Comparison of ENCODE assay signal across 1 cellular context in the genomic region with DNA sequence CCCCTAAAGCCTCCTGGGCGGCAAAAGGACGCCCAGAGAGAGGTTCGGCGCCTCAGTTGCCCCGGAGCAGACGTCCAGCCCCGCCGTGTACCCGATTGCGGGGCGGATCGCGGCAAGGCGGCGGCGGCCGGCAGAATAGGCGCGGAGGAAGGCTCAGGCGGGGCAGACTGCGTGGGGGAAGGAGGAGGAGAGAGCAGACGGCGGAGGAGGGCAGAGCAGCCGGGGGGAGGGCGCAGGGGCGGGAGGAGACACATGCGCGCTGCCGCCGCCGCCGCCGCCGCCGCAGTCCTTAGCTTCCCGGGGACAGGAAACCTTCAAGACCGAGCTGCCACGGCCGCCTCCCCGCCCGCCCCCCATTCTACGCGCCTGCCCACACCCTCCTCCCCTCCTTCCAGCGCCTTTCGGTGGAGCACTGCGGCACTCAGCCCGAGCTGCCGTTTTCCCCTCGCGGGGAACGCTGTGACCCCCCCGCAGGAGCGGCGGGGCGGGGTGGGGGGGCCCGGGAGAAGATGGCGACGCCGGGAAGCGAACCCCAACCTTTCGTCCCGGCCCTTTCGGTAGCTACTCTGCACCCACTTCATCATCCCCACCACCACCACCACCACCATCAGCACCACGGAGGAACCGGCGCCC.
TF ChIP-seq lines count a peak whose summit lies in the region.

A gene with protein sequence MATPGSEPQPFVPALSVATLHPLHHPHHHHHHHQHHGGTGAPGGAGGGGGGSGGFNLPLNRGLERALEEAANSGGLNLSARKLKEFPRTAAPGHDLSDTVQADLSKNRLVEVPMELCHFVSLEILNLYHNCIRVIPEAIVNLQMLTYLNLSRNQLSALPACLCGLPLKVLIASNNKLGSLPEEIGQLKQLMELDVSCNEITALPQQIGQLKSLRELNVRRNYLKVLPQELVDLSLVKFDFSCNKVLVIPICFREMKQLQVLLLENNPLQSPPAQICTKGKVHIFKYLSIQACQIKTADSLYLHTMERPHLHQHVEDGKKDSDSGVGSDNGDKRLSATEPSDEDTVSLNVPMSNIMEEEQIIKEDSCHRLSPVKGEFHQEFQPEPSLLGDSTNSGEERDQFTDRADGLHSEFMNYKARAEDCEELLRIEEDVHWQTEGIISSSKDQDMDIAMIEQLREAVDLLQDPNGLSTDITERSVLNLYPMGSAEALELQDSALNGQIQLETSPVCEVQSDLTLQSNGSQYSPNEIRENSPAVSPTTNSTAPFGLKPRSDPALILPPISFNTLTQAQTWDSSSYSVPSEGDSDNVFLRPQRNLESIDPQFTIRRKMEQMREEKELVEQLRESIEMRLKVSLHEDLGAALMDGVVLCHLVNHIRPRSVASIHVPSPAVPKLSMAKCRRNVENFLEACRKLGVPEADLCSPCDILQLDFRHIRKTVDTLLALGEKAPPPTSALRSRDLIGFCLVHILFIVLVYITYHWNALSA (plus strand): TSS at position 283 of the 633 bp plus-strand sequence. CDS start 227 bp downstream, at position 510.

TF ChIP-seq in HepG2, 621 proteins besides CTCF, POLR2A, EP300 and RAD21 (continued from another document):
- TF ChIP-seq SIN3A (IDR thresholded peaks at IDR 0.05; ENCODE audit: borderline replicate concordance, low read depth, low read length) (0 out of 2 replicates have a peak, but pooled peaks have one; percentile 36), KDM2A (CRISPR knock-in tag; IDR thresholded peaks at IDR 0.05; ENCODE audit: borderline replicate concordance, low read depth) (peak; percentile 52), ZNF33A (CRISPR knock-in tag; IDR thresholded peaks at IDR 0.05; ENCODE audit: borderline replicate concordance) (no peak), KMT2B (CRISPR knock-in tag; IDR thresholded peaks at IDR 0.05) (peak; percentile 20; the same call in 1 of the 2 replicates), YEATS4 (CRISPR knock-in tag; IDR thresholded peaks at IDR 0.05; ENCODE audit: borderline replicate concordance) (peak; percentile 40; the same call in 1 of the 2 replicates)
